Comparison of ENCODE assay signal across 4 cellular contexts in genomic region chr10:45717053-45717452, GRCh38. TPM values are rescaled to one million over a fixed set of nuclear protein-coding genes. Genes with fewer than 3 reads are reported as not detected.
DNase-seq lines count a peak whose midpoint lies in the region; ATAC-seq, FAIRE-seq and TF ChIP-seq lines count a peak whose summit lies in the region.
"Not testable (repeated sequence)": the region's sequence is repeated elsewhere in the genome, so short reads cannot be mapped to it uniquely, and the experiment has no call there.

No MANE protein-coding gene starts in this region.

- not testable (repeated sequence) for FAIRE-seq in HepG2 (lab: Jason Lieb, UNC); small intestine (lab: Jason Lieb, UNC)

- in situ Hi-C loops in HepG2 (cut with HindIII; ENCODE audit: extremely low pct_ligation_motif_present, low pct_unique_long_range_greater_than_20kb): not testable (repeated sequence)

- H2AFZ ChIP-seq in HepG2 (ENCODE audit: low read length): not testable (repeated sequence)

- intact Hi-C loops in colonic mucosa (cut with DNase I); HepG2 (cut with micrococcal nuclease; ENCODE audit: unreplicated experiment): not testable (repeated sequence)

- not testable (repeated sequence) for H3K4me1 ChIP-seq in colonic mucosa; small intestine (ENCODE audit: control insufficient read depth in 2 of 2, insufficient read depth in 1 of 2, low read depth in 1 of 2, low read length in 1 of 2)
- peaks cover 32% of the 10 kb centered on the region for H3K4me1 ChIP-seq in HepG2 (ENCODE audit: insufficient read depth, low read length)

- TF ChIP-seq EP300 in HepG2 (IDR thresholded peaks at IDR 0.05; ENCODE audit: low read depth in 2 of 2, low read length in 2 of 2); HepG2 (CRISPR knock-in tag; IDR thresholded peaks at IDR 0.05; ENCODE audit: borderline replicate concordance): not testable (repeated sequence)

- not testable (repeated sequence) for H3K4me3 ChIP-seq in colonic mucosa; HepG2 (replicated peaks in 1 of 3; ENCODE audit: insufficient read depth in 1 of 3, low read depth in 2 of 3, low read length in 3 of 3); small intestine (ENCODE audit: low read depth in 1 of 2, low read length in 2 of 2)

- WGBS in HepG2 (ENCODE audit: low lambda C conversion rate): 32% methylated on average over 3 of the region's 3 CpGs
- 16 to 57% (median 44%) methylated on average over 3 of the region's 3 CpGs for WGBS in small intestine, 3 donors

- H3K36me3 ChIP-seq in colonic mucosa; HepG2 (replicated peaks in 1 of 2; ENCODE audit: control insufficient read depth in 1 of 2, insufficient read depth in 2 of 2, low read length in 2 of 2); small intestine (ENCODE audit: control insufficient read depth in 2 of 2, insufficient read depth in 2 of 2, low read length in 2 of 2): not testable (repeated sequence)

- H3K9me3 ChIP-seq in colonic mucosa; HepG2 (ENCODE audit: low read length); small intestine (ENCODE audit: control insufficient read depth, low read depth): not testable (repeated sequence)

- not testable (repeated sequence) for ATAC-seq in HepG2

- CTCF ChIA-PET in HepG2 (lab: Yijun Ruan, JAX; ENCODE audit: low intra/inter-chr PET ratio, low total read pairs): not testable (repeated sequence)

- POLR2A ChIA-PET in HepG2 (lab: Yijun Ruan, JAX): interaction anchor here (1.5 kb wide), 1 partner anchor 45 kb away, joined by 3 read pairs; the partner anchor contains the start of gene ZFAND4

- BruUV-seq in HepG2 (replicated peaks; lab: Mats Ljungman, UMichigan): not testable (repeated sequence)

- not testable (repeated sequence) for H3K27me3 ChIP-seq in colonic mucosa; HepG2 (ENCODE audit: control insufficient read depth in 1 of 2, insufficient read depth in 2 of 2, low read length in 2 of 2); small intestine (ENCODE audit: control insufficient read depth in 2 of 2, insufficient read depth in 2 of 2, low read length in 2 of 2)

- not testable (repeated sequence) for H3K79me2 ChIP-seq in HepG2 (ENCODE audit: insufficient read depth, low read length)

- not testable (repeated sequence) for H4K20me1 ChIP-seq in HepG2 (ENCODE audit: insufficient read depth, low read length)

- H3K27ac ChIP-seq in colonic mucosa: peak overlapping the region; percentile 25
- H3K27ac ChIP-seq in HepG2 (ENCODE audit: extremely low read length, insufficient read depth, low read length); small intestine (ENCODE audit: low read depth in 1 of 2, low read length in 1 of 2): not testable (repeated sequence)

- TF ChIP-seq POLR2A in HepG2 (IDR thresholded peaks at IDR 0.05; ENCODE audit: insufficient read depth in 1 of 2, low read depth in 2 of 2, low read length in 2 of 2): not testable (repeated sequence)

- TF ChIP-seq CTCF in colonic mucosa (IDR thresholded peaks at IDR 0.05); HepG2 (CRISPR knock-in tag; IDR thresholded peaks at IDR 0.05): not testable (repeated sequence)

- DNase-seq in NCI-H2227 treated with DMSO at 0.1 percent for 48 hours (lab: John Stamatoyannopoulos, UW) (peak; percentile 42), small intestine (peak; percentile 71)
- DNase-seq in colonic mucosa; HepG2 (ENCODE audit: low spot score): not testable (repeated sequence)

- peak overlapping the region; percentile 18; the same call in 1 of the 2 replicates for H3K4me2 ChIP-seq in HepG2 (ENCODE audit: low read depth, low read length)

- not testable (repeated sequence) for H3K9ac ChIP-seq in colonic mucosa (ENCODE audit: low read depth in 2 of 2, low read length in 2 of 2); HepG2 (ENCODE audit: insufficient read depth, low read depth, low read length)

- TF ChIP-seq RAD21 in HepG2 (CRISPR knock-in tag; IDR thresholded peaks at IDR 0.05): not testable (repeated sequence)

RNA-seq across cellular contexts. Expression of gene WASHC2C, which starts 10.0 kb away (rescaled TPM):
- total RNA-seq in colonic mucosa: 10 to 100 TPM; 41.2 to 68.5 TPM
- 19.1 and 20.8 TPM in 2 replicates for total RNA-seq in HepG2 (2016; rRNA removed; fragmentation: Illumina TruSeq; extraction: Trizol)
- 4.8 and 4.9 TPM in 2 replicates for total RNA-seq in HepG2 (2016; cell fraction: cytosol; rRNA removed; fragmentation: Illumina TruSeq; extraction: Trizol; ENCODE audit: low read depth)
- total RNA-seq in HepG2 (2016; cell fraction: insoluble cytoplasmic fraction; rRNA removed; fragmentation: Illumina TruSeq; extraction: Trizol): 18.7 and 21.2 TPM in 2 replicates
- total RNA-seq in HepG2 (2016; cell fraction: membrane; rRNA removed; fragmentation: Illumina TruSeq; extraction: Trizol): 6.2 and 7.1 TPM in 2 replicates
- 25.9 and 29.1 TPM in 2 replicates for total RNA-seq in HepG2 (2016; cell fraction: nucleus; rRNA removed; fragmentation: Illumina TruSeq; extraction: Trizol)
- 17.3 and 17.8 TPM in 2 replicates for polyA plus RNA-seq in HepG2 (2011; rRNA removed)
- 7.0 and 7.1 TPM in 2 replicates for polyA plus RNA-seq in HepG2 (2011; cell fraction: cytosol; rRNA removed)
- 42.7 and 47.3 TPM in 2 replicates for polyA plus RNA-seq in HepG2 (2011; cell fraction: nucleus; rRNA removed)
- polyA plus RNA-seq in HepG2 (2012): 12.5 and 12.9 TPM in 2 replicates
- 1.4 and 1.9 TPM in 2 replicates for polyA plus RNA-seq in HepG2 (2016; cell fraction: cytosol; fragmentation: Illumina TruSeq; extraction: Trizol; ENCODE audit: low read depth)
- 15.1 and 16.3 TPM in 2 replicates for polyA plus RNA-seq in HepG2 (2016; cell fraction: insoluble cytoplasmic fraction; fragmentation: Illumina TruSeq; extraction: Trizol; ENCODE audit: low read depth)
- polyA plus RNA-seq in HepG2 (2016; cell fraction: membrane; fragmentation: Illumina TruSeq; extraction: Trizol; ENCODE audit: low read depth): 3.0 and 3.8 TPM in 2 replicates
- polyA plus RNA-seq in HepG2 (2016; cell fraction: nucleus; fragmentation: Illumina TruSeq; extraction: Trizol; ENCODE audit: insufficient read depth, low read depth): 55.5 and 56.4 TPM in 2 replicates
- polyA minus RNA-seq in HepG2 (2011; rRNA and poly(A)+ RNA removed; ENCODE audit: low replicate concordance): 8.0 and 18.3 TPM in 2 replicates
- polyA minus RNA-seq in HepG2 (2011; cell fraction: cytosol; rRNA and poly(A)+ RNA removed): 8.4 and 9.6 TPM in 2 replicates
- 39.1 and 55.3 TPM in 2 replicates for polyA minus RNA-seq in HepG2 (2011; cell fraction: nucleus; rRNA and poly(A)+ RNA removed)
- 10 to 100 TPM; 15.0 to 21.9 (median 19.5) TPM for polyA plus RNA-seq in small intestine

RNA-seq across cellular contexts. Expression of gene ZFAND4, which starts 44.5 kb away (rescaled TPM):
- total RNA-seq in colonic mucosa: 10 to 100 TPM; 11.3 to 15.9 TPM
- total RNA-seq in HepG2 (2016; rRNA removed; fragmentation: Illumina TruSeq; extraction: Trizol): 9.2 and 9.7 TPM in 2 replicates
- 11.3 and 12.0 TPM in 2 replicates for total RNA-seq in HepG2 (2016; cell fraction: cytosol; rRNA removed; fragmentation: Illumina TruSeq; extraction: Trizol; ENCODE audit: low read depth)
- total RNA-seq in HepG2 (2016; cell fraction: insoluble cytoplasmic fraction; rRNA removed; fragmentation: Illumina TruSeq; extraction: Trizol): 8.9 and 9.0 TPM in 2 replicates
- total RNA-seq in HepG2 (2016; cell fraction: membrane; rRNA removed; fragmentation: Illumina TruSeq; extraction: Trizol): 11.4 and 13.4 TPM in 2 replicates
- total RNA-seq in HepG2 (2016; cell fraction: nucleus; rRNA removed; fragmentation: Illumina TruSeq; extraction: Trizol): 9.7 and 11.2 TPM in 2 replicates
- 2.9 and 3.0 TPM in 2 replicates for polyA plus RNA-seq in HepG2 (2011; rRNA removed)
- polyA plus RNA-seq in HepG2 (2011; cell fraction: cytosol; rRNA removed): 1.4 and 2.1 TPM in 2 replicates
- 2.9 and 3.1 TPM in 2 replicates for polyA plus RNA-seq in HepG2 (2011; cell fraction: nucleus; rRNA removed)
- 3.4 and 3.8 TPM in 2 replicates for polyA plus RNA-seq in HepG2 (2012)
- 1.1 and 2.3 TPM in 2 replicates for polyA plus RNA-seq in HepG2 (2016; cell fraction: cytosol; fragmentation: Illumina TruSeq; extraction: Trizol; ENCODE audit: low read depth)
- polyA plus RNA-seq in HepG2 (2016; cell fraction: insoluble cytoplasmic fraction; fragmentation: Illumina TruSeq; extraction: Trizol; ENCODE audit: low read depth): 5.2 and 5.9 TPM in 2 replicates
- polyA plus RNA-seq in HepG2 (2016; cell fraction: membrane; fragmentation: Illumina TruSeq; extraction: Trizol; ENCODE audit: low read depth): 2.8 and 3.9 TPM in 2 replicates
- 5.8 TPM in 2 replicates for polyA plus RNA-seq in HepG2 (2016; cell fraction: nucleus; fragmentation: Illumina TruSeq; extraction: Trizol; ENCODE audit: insufficient read depth, low read depth)
- 2.7 and 4.3 TPM in 2 replicates for polyA minus RNA-seq in HepG2 (2011; rRNA and poly(A)+ RNA removed; ENCODE audit: low replicate concordance)
- polyA minus RNA-seq in HepG2 (2011; cell fraction: cytosol; rRNA and poly(A)+ RNA removed): 2.9 and 4.4 TPM in 2 replicates
- polyA minus RNA-seq in HepG2 (2011; cell fraction: nucleus; rRNA and poly(A)+ RNA removed): 16.7 and 17.5 TPM in 2 replicates
- polyA plus RNA-seq in small intestine: 1 to 10 TPM in 2 of 3 donors, under 1 TPM in 1; 0.81 to 4.4 (median 3.1) TPM
